Comparison of ENCODE assay signal across 9 cellular contexts in genomic region chr3:42556089-42556632, GRCh38. TPM values are rescaled to one million over a fixed set of nuclear protein-coding genes. Genes with fewer than 3 reads are reported as not detected.
DNase-seq lines count a peak whose midpoint lies in the region; ATAC-seq, FAIRE-seq and TF ChIP-seq lines count a peak whose summit lies in the region.
"Had no signal": no experiment of that assay in that cellular context is flagged by ENCODE, and none has a peak within 500 bp of the region (broad histone marks: within the 10 kb centered on the region; RNA-seq: fewer than 3 reads in every experiment).

No MANE protein-coding gene starts in this region.

- no TSS peak for BruUV-seq in GM12878 (replicated peaks; lab: Mats Ljungman, UMichigan)

- WGBS in GM12878 (ENCODE audit: insufficient coverage, insufficient replicate concordance, low lambda C conversion rate, missing lambda C conversion rate): 33% methylated on average over 3 of the region's 3 CpGs

- in situ Hi-C loops in GM12878 (cut with MboI): no loop called here

- CTCF ChIA-PET in GM12878 (lab: Yijun Ruan, JAX): no interaction called here

- H3K27me3 ChIP-seq in GM12878 (replicated peaks in 1 of 2; ENCODE audit: control insufficient read depth in 2 of 2, insufficient read depth in 2 of 2, low read length in 1 of 2) (no peaks in the 10 kb centered on the region), uterus (no peaks in the 10 kb centered on the region)

- H3K36me3 ChIP-seq in GM12878 (ENCODE audit: control insufficient read depth in 2 of 2, insufficient read depth in 2 of 2, low read length in 1 of 2) (peaks cover 11 to 31% of the 10 kb centered on the region in 2 experiments), uterus (no peaks in the 10 kb centered on the region)

- POLR2A ChIA-PET in GM12878 (lab: Charles Lee): no interaction called here

- intact Hi-C loops in GM12878 (cut with micrococcal nuclease; ENCODE audit: unreplicated experiment) (no loop called here), uterus (cut with DNase I; ENCODE audit: low total_unique reads) (no loop called here)

- H4K20me1 ChIP-seq in GM12878 (ENCODE audit: control insufficient read depth, insufficient read depth): no peaks in the 10 kb centered on the region

- H3K27ac ChIP-seq in GM12878 (ENCODE audit: control insufficient read depth, insufficient read depth): no peak overlapping the region
- H3K27ac ChIP-seq in uterus: no peak overlapping the region

- no peak overlapping the region for H2AFZ ChIP-seq in GM12878 (ENCODE audit: control insufficient read depth, low read depth, low read length)

- peaks cover 3% of the 10 kb centered on the region; the same call in 1 of the 2 replicates for H3K4me1 ChIP-seq in GM12878 (ENCODE audit: control insufficient read depth, insufficient read depth, low read length)
- no peaks in the 10 kb centered on the region for H3K4me1 ChIP-seq in uterus

- RAD21 ChIA-PET in GM12878 (lab: Charles Lee; ENCODE audit: unreplicated experiment): no interaction called here

- FAIRE-seq in GM12878 (lab: Jason Lieb, UNC) (peak; percentile 88), H54 (lab: Jason Lieb, UNC) (no peak)

- H3K79me2 ChIP-seq in GM12878 (ENCODE audit: control insufficient read depth, insufficient read depth, low read length): no peaks in the 10 kb centered on the region

- H3K4me2 ChIP-seq in GM12878 (ENCODE audit: control insufficient read depth, insufficient read depth): no peak overlapping the region

- no peaks in the 10 kb centered on the region; the same call in 2 of the 3 replicates for H3K9me3 ChIP-seq in GM12878 (replicated peaks; ENCODE audit: control insufficient read depth, insufficient read depth, low read length)
- H3K9me3 ChIP-seq in uterus: no peaks in the 10 kb centered on the region

- TF ChIP-seq EP300 in GM12878 (IDR thresholded peaks at IDR 0.05; ENCODE audit: borderline replicate concordance in 1 of 2, control insufficient read depth in 1 of 2, low read depth in 2 of 2, low read length in 2 of 2): no peak

- TF ChIP-seq CTCF in GM12878 (IDR thresholded peaks at IDR 0.05 in 2 of 3, conservative IDR thresholded peaks at IDR 0.05 in 1 of 3; ENCODE audit: control insufficient read depth in 2 of 3, extremely low read depth in 1 of 3, insufficient read depth in 1 of 3, low read depth in 3 of 3, low read length in 3 of 3): no peak
- no peak for TF ChIP-seq CTCF in uterus (IDR thresholded peaks at IDR 0.05)

- H3K4me3 ChIP-seq in GM12878 (no peak overlapping the region), uterus (no peak overlapping the region)

- no peak overlapping the region for H3K9ac ChIP-seq in GM12878 (ENCODE audit: control insufficient read depth, insufficient read depth, low read length)

- peak; percentile 53 for DNase-seq in Ammon's horn (ENCODE audit: low spot score)
- peak; percentile 81 for DNase-seq in NCI-H2029 (lab: John Stamatoyannopoulos, UW)
- no peak for DNase-seq in GM12878 (ENCODE audit: low read depth, low spot score)
- no peak for DNase-seq in H54 (ENCODE audit: insufficient read length, low spot score)
- no peak for DNase-seq in uterus
- DNase-seq in kidney glomerular epithelial cell (lab: John Stamatoyannopoulos, UW): no peak

- TF ChIP-seq RAD21 in GM12878 (IDR thresholded peaks at IDR 0.05; ENCODE audit: insufficient read depth, low read depth, low read length): no peak

- no peak for TF ChIP-seq POLR2A in GM12878 (IDR thresholded peaks at IDR 0.05; ENCODE audit: low read depth, low read length)
- TF ChIP-seq POLR2A in H54 (IDR thresholded peaks at IDR 0.05; ENCODE audit: low read depth, low read length): no peak
- TF ChIP-seq POLR2A in uterus (IDR thresholded peaks at IDR 0.05): no peak

- SMC1A ChIA-PET in GM12878 (lab: Charles Lee; ENCODE audit: uncharacterized antibody, unreplicated experiment): no interaction called here

- ATAC-seq in GM19468 (IDR thresholded peaks at IDR 0.05; ENCODE audit: extremely low read depth, unreplicated experiment) (peak; percentile 67), GM12878 (peak; percentile 82), HG03439 (IDR thresholded peaks at IDR 0.05; ENCODE audit: unreplicated experiment) (no peak)

TF ChIP-seq in GM12878, 131 proteins besides CTCF, POLR2A, EP300 and RAD21 (continues in another document):
- TF ChIP-seq TCF7 (IDR thresholded peaks at IDR 0.05; ENCODE audit: borderline replicate concordance) (peak; percentile 37; the same call in 1 of the 2 replicates), ZNF217 (IDR thresholded peaks at IDR 0.05) (no peak), RUNX3 (IDR thresholded peaks at IDR 0.05; ENCODE audit: low read length) (peak; percentile 88), CREM (IDR thresholded peaks at IDR 0.05; ENCODE audit: low read depth) (no peak)

RNA-seq across cellular contexts. Expression of gene SEC22C, which starts 25.6 kb away (rescaled TPM):
- total RNA-seq in GM12878 (2013; cell fraction: nucleolus; rRNA removed): 49.4 and 57.2 TPM in 2 replicates
- total RNA-seq in GM12878 (2014; rRNA removed) (45.0 and 56.6 TPM in 2 replicates), GM12878 (2014; rRNA removed; fragmentation: Illumina TruSeq; extraction: Trizol) (41.0 and 44.9 TPM in 2 replicates), GM12878 (2021) (35.8 and 36.2 TPM in 2 replicates), uterus (10 to 100 TPM; 49.7 to 82.6 (median 66.0) TPM)
- 18.2 TPM for polyA plus RNA-seq in GM12878 (2011; ENCODE audit: low read depth)
- polyA plus RNA-seq in GM12878 (2011; rRNA removed) (29.6 and 31.1 TPM in 2 replicates), GM12878 (2014; fragmentation: Illumina TruSeq; extraction: Trizol) (39.5 and 47.5 TPM in 2 replicates), GM12878 (2014; fragmentation: Nextera tagmentation; extraction: Ambion mirVana) (10 to 100 TPM; 15.6 to 19.3 TPM), GM12878 (2014; rRNA removed) (38.6 and 44.4 TPM in 2 replicates), GM12878 (2016; fragmentation: Nextera tagmentation; extraction: Ambion mirVana) (10 to 100 TPM; 46.0 to 47.0 TPM)
- polyA plus RNA-seq in GM12878 (2011; cell fraction: cytosol; rRNA removed): 25.3 and 26.2 TPM in 2 replicates
- polyA plus RNA-seq in GM12878 (2011; cell fraction: nucleus; rRNA removed): 17.2 and 19.9 TPM in 2 replicates
- 19.5 and 21.3 TPM in 2 replicates for polyA plus RNA-seq in GM12878 (2012)
- 21.8 and 21.9 TPM in 2 replicates for polyA minus RNA-seq in GM12878 (2011; rRNA and poly(A)+ RNA removed)
- 6.8 and 10.2 TPM in 2 replicates for polyA minus RNA-seq in GM12878 (2011; cell fraction: cytosol; rRNA and poly(A)+ RNA removed)
- polyA minus RNA-seq in GM12878 (2011; cell fraction: nucleus; rRNA and poly(A)+ RNA removed): 4.8 and 8.6 TPM in 2 replicates

RNA-seq across cellular contexts. Expression of gene SS18L2, which starts 34.5 kb away (rescaled TPM):
- 10.6 and 11.8 TPM in 2 replicates for total RNA-seq in GM12878 (2013; cell fraction: nucleolus; rRNA removed)
- total RNA-seq in GM12878 (2014; rRNA removed) (80.4 and 82.2 TPM in 2 replicates), GM12878 (2014; rRNA removed; fragmentation: Illumina TruSeq; extraction: Trizol) (58.5 and 65.2 TPM in 2 replicates), GM12878 (2021) (60.6 and 61.0 TPM in 2 replicates), uterus (10 to 100 TPM in 3 of 4 donors, 1 to 10 TPM in 1; 7.4 to 20.0 (median 15.7) TPM)
- 118 TPM for polyA plus RNA-seq in GM12878 (2011; ENCODE audit: low read depth)
- polyA plus RNA-seq in GM12878 (2011; rRNA removed) (137 and 199 TPM in 2 replicates), GM12878 (2014; fragmentation: Illumina TruSeq; extraction: Trizol) (80.7 and 96.7 TPM in 2 replicates), GM12878 (2014; fragmentation: Nextera tagmentation; extraction: Ambion mirVana) (100 to 1,000 TPM; 293 to 375 TPM), GM12878 (2014; rRNA removed) (85.4 and 97.5 TPM in 2 replicates), GM12878 (2016; fragmentation: Nextera tagmentation; extraction: Ambion mirVana) (100 to 1,000 TPM; 181 to 193 TPM)
- polyA plus RNA-seq in GM12878 (2011; cell fraction: cytosol; rRNA removed): 56.8 and 60.7 TPM in 2 replicates
- 35.1 and 38.9 TPM in 2 replicates for polyA plus RNA-seq in GM12878 (2011; cell fraction: nucleus; rRNA removed)
- 77.2 and 92.3 TPM in 2 replicates for polyA plus RNA-seq in GM12878 (2012)
- 23.4 and 38.6 TPM in 2 replicates for polyA minus RNA-seq in GM12878 (2011; rRNA and poly(A)+ RNA removed)
- polyA minus RNA-seq in GM12878 (2011; cell fraction: cytosol; rRNA and poly(A)+ RNA removed): 10.7 and 22.6 TPM in 2 replicates
- polyA minus RNA-seq in GM12878 (2011; cell fraction: nucleus; rRNA and poly(A)+ RNA removed): 16.4 and 19.8 TPM in 2 replicates

RNA-seq across cellular contexts. Expression of gene NKTR, which starts 44.3 kb away (rescaled TPM):
- 778 and 789 TPM in 2 replicates for total RNA-seq in GM12878 (2013; cell fraction: nucleolus; rRNA removed)
- total RNA-seq in GM12878 (2014; rRNA removed) (59.6 and 72.6 TPM in 2 replicates), GM12878 (2014; rRNA removed; fragmentation: Illumina TruSeq; extraction: Trizol) (77.5 and 84.0 TPM in 2 replicates), GM12878 (2021) (45.0 and 51.1 TPM in 2 replicates), uterus (100 to 1,000 TPM; 119 to 361 (median 164) TPM)
- polyA plus RNA-seq in GM12878 (2011; ENCODE audit: low read depth): 36.3 TPM
- polyA plus RNA-seq in GM12878 (2011; rRNA removed) (87.0 and 148 TPM in 2 replicates), GM12878 (2014; fragmentation: Illumina TruSeq; extraction: Trizol) (91.9 and 128 TPM in 2 replicates), GM12878 (2014; fragmentation: Nextera tagmentation; extraction: Ambion mirVana) (10 to 100 TPM; 15.3 to 27.8 TPM), GM12878 (2014; rRNA removed) (62.6 and 73.7 TPM in 2 replicates), GM12878 (2016; fragmentation: Nextera tagmentation; extraction: Ambion mirVana) (10 to 100 TPM; 40.0 to 46.0 TPM)
- polyA plus RNA-seq in GM12878 (2011; cell fraction: cytosol; rRNA removed): 19.4 and 23.0 TPM in 2 replicates
- 209 and 223 TPM in 2 replicates for polyA plus RNA-seq in GM12878 (2011; cell fraction: nucleus; rRNA removed)
- polyA plus RNA-seq in GM12878 (2012): 50.3 and 54.0 TPM in 2 replicates
- polyA minus RNA-seq in GM12878 (2011; rRNA and poly(A)+ RNA removed): 49.7 and 59.7 TPM in 2 replicates
- 14.8 and 23.2 TPM in 2 replicates for polyA minus RNA-seq in GM12878 (2011; cell fraction: cytosol; rRNA and poly(A)+ RNA removed)
- polyA minus RNA-seq in GM12878 (2011; cell fraction: nucleus; rRNA and poly(A)+ RNA removed): 129 and 184 TPM in 2 replicates

RNA-seq across cellular contexts. Expression of gene VIPR1, which starts 53.7 kb away (rescaled TPM):
- 0.35 TPM in 1 of 2 replicates, not detected in the other for total RNA-seq in GM12878 (2013; cell fraction: nucleolus; rRNA removed)
- total RNA-seq in GM12878 (2014; rRNA removed): not detected in 2 replicates
- total RNA-seq in GM12878 (2014; rRNA removed; fragmentation: Illumina TruSeq; extraction: Trizol): not detected in 2 replicates
- total RNA-seq in GM12878 (2021): 0.18 and 0.29 TPM in 2 replicates
- 0.59 TPM for polyA plus RNA-seq in GM12878 (2011; ENCODE audit: low read depth)
- not detected in 2 replicates for polyA plus RNA-seq in GM12878 (2011; rRNA removed)
- 0.04 TPM in 1 of 2 replicates, not detected in the other for polyA plus RNA-seq in GM12878 (2011; cell fraction: cytosol; rRNA removed)
- 0.04 TPM in 1 of 2 replicates, not detected in the other for polyA plus RNA-seq in GM12878 (2011; cell fraction: nucleus; rRNA removed)
- 0.74 and 1.2 TPM in 2 replicates for polyA plus RNA-seq in GM12878 (2012)
- polyA plus RNA-seq in GM12878 (2014; fragmentation: Illumina TruSeq; extraction: Trizol): 0.03 TPM in 1 of 2 replicates, not detected in the other
- polyA plus RNA-seq in GM12878 (2014; fragmentation: Nextera tagmentation; extraction: Ambion mirVana): not detected
- 0.04 and 0.28 TPM in 2 replicates for polyA plus RNA-seq in GM12878 (2014; rRNA removed)
- under 1 TPM in 1 of 2 experiments, not detected in 1; 0.07 TPM for polyA plus RNA-seq in GM12878 (2016; fragmentation: Nextera tagmentation; extraction: Ambion mirVana)
- polyA minus RNA-seq in GM12878 (2011; rRNA and poly(A)+ RNA removed): 0.07 and 0.21 TPM in 2 replicates
- not detected in 2 replicates for polyA minus RNA-seq in GM12878 (2011; cell fraction: cytosol; rRNA and poly(A)+ RNA removed)
- not detected in 2 replicates for polyA minus RNA-seq in GM12878 (2011; cell fraction: nucleus; rRNA and poly(A)+ RNA removed)
- 1 to 10 TPM in 2 of 4 donors, under 1 TPM in 2; 0.26 to 1.5 (median 0.99) TPM for total RNA-seq in uterus
- polyA plus RNA-seq: BJ had no signal

Comparison
In these comparisons a context has a peak if more than half of its experiments do, and no peak if none do; other contexts are left out.
1. DNase-seq: peak in Ammon's horn (single experiment) and NCI-H2029 (single experiment); none in GM12878 (single experiment), H54 (single experiment), uterus (0 of 2) and kidney glomerular epithelial cell (single experiment).